In genomic region chr11:34757026-34757451, GRCh38 we compare ENCODE assay signal across 23 cellular contexts.
A peak's percentile ranks its signal among the peaks of the same experiment; 100 is the strongest.
DNase-seq lines count a peak whose midpoint lies in the region; ATAC-seq, FAIRE-seq and TF ChIP-seq lines count a peak whose summit lies in the region.
"Had no signal": no experiment of that assay in that cellular context is flagged by ENCODE, and none has a peak within 500 bp of the region (broad histone marks: within the 10 kb centered on the region; RNA-seq: fewer than 3 reads in every experiment).

No MANE protein-coding gene starts in this region.

- H3K27ac ChIP-seq in RWPE2 (ENCODE audit: poor library complexity, severe bottlenecking) (peak overlapping the region; percentile 68), esophagus muscularis mucosa (replicated peaks in 1 of 4) (no peak overlapping the region), pancreas (no peak overlapping the region)
- H3K27ac ChIP-seq: left ventricle myocardium inferior, testis had no signal

- peak; percentile 9 for DNase-seq in HT1080 (ENCODE audit: low read depth)
- DNase-seq in RWPE2 (ENCODE audit: low spot score), result no peak
- peak; percentile 39 for DNase-seq in esophagus muscularis mucosa (ENCODE audit: extremely low spot score)
- DNase-seq in pancreas, result no peak
- DNase-seq in globus pallidus (ENCODE audit: low spot score), result no peak
- no peak for DNase-seq in Calu3
- no peak for DNase-seq in hepatic stellate cell (ENCODE audit: low spot score)
- no peak for DNase-seq in effector CD8-positive, alpha-beta T cell (lab: John Stamatoyannopoulos, UW)
- DNase-seq: activated CD4-positive, alpha-beta T cell treated with anti-CD3 and anti-CD28 coated beads for 36 hours; activated gamma-delta T cell; EL; hippocampal formation; left ventricle myocardium inferior; natural killer cell; NCI-H1417 treated with DMSO at 0.1 percent for 48 hours; NCI-H2107; OCI-M1; SHP77 treated with DMSO at 0.1 percent for 48 hours; stimulated activated CD4-positive, alpha-beta T cell treated with anti-CD3 and anti-CD28 coated beads, Interleukin-12 subunit alpha, Interleukin-12 subunit beta, amount 100 ng/mL, for 4 hours; stimulated activated naive CD4-positive, alpha-beta T cell treated with Interleukin-2 at 50 U/mL for 16 hours; testis had no signal

- H3K36me3 Mint-ChIP-seq in Calu3 (ENCODE audit: insufficient read depth, unreplicated experiment), result no peaks in the 10 kb centered on the region
- H3K36me3 Mint-ChIP-seq: IgD-negative memory B cell, natural killer cell had no signal

- H3K27me3 ChIP-seq in RWPE2 (ENCODE audit: insufficient read depth, poor library complexity, severe bottlenecking), result no peaks in the 10 kb centered on the region
- no peaks in the 10 kb centered on the region for H3K27me3 ChIP-seq in esophagus muscularis mucosa
- H3K27me3 ChIP-seq in pancreas, result no peaks in the 10 kb centered on the region
- H3K27me3 ChIP-seq: testis had no signal

- H3K4me1 ChIP-seq in RWPE2 (ENCODE audit: insufficient read depth, poor library complexity, severe bottlenecking) (peaks cover 18% of the 10 kb centered on the region), esophagus muscularis mucosa (no peaks in the 10 kb centered on the region), pancreas (no peaks in the 10 kb centered on the region)
- H3K4me1 ChIP-seq: HAP-1, left ventricle myocardium inferior, testis had no signal

- CTCF ChIA-PET in Calu3 (lab: Charles Lee), result no interaction called here

- peaks cover 2% of the 10 kb centered on the region for H3K9me3 ChIP-seq in RWPE2 (ENCODE audit: severe bottlenecking)
- H3K9me3 ChIP-seq in esophagus muscularis mucosa, result peaks cover 0 to 3% (median 0%) of the 10 kb centered on the region in 4 donors
- no peaks in the 10 kb centered on the region for H3K9me3 ChIP-seq in pancreas
- H3K9me3 ChIP-seq: HAP-1, testis had no signal

- no peaks in the 10 kb centered on the region for H3K9me3 Mint-ChIP-seq in Calu3 (ENCODE audit: low read depth, unreplicated experiment)
- H3K9me3 Mint-ChIP-seq: IgD-negative memory B cell, natural killer cell had no signal

- peaks cover 8% of the 10 kb centered on the region for H3K4me1 Mint-ChIP-seq in Calu3 (ENCODE audit: low read depth, unreplicated experiment)
- H3K4me1 Mint-ChIP-seq: activated CD4-positive, alpha-beta T cell treated with anti-CD3 and anti-CD28 coated beads for 36 hours; IgD-negative memory B cell; natural killer cell had no signal

- peak; percentile 92 for ATAC-seq in RWPE2 (ENCODE audit: low read depth)
- ATAC-seq in pancreas, result no peak
- ATAC-seq: activated CD4-positive, alpha-beta T cell treated with anti-CD3 and anti-CD28 coated beads for 36 hours; natural killer cell had no signal

- WGBS in esophagus muscularis mucosa, result 35% methylated on average over 1 of the region's 1 CpG
- WGBS in pancreas, 2 donors, result 34 to 67% methylated on average over 1 of the region's 1 CpG

- TF ChIP-seq POLR2A in esophagus muscularis mucosa (IDR thresholded peaks at IDR 0.05; ENCODE audit: low read depth), result no peak

- no peak for TF ChIP-seq EP300 in esophagus muscularis mucosa (IDR thresholded peaks at IDR 0.05)

- BruUV-seq in Calu3 (replicated peaks; lab: Mats Ljungman, UMichigan), result no TSS peak

- H3K36me3 ChIP-seq in RWPE2 (ENCODE audit: low read depth) (no peaks in the 10 kb centered on the region), esophagus muscularis mucosa (no peaks in the 10 kb centered on the region), pancreas (no peaks in the 10 kb centered on the region)
- H3K36me3 ChIP-seq: HAP-1, left ventricle myocardium inferior had no signal

- intact Hi-C loops in esophagus muscularis mucosa (cut with DNase I) (no loop called here), pancreas (cut with DNase I) (no loop called here), Calu3 (cut with micrococcal nuclease; ENCODE audit: unreplicated experiment) (no loop called here)

- no peak overlapping the region for H3K27ac Mint-ChIP-seq in Calu3 (ENCODE audit: unreplicated experiment)
- H3K27ac Mint-ChIP-seq: activated CD4-positive, alpha-beta T cell treated with anti-CD3 and anti-CD28 coated beads for 36 hours; IgD-negative memory B cell; natural killer cell had no signal

- H3K4me3 Mint-ChIP-seq in Calu3 (ENCODE audit: low read depth, unreplicated experiment), result no peak overlapping the region
- H3K4me3 Mint-ChIP-seq: activated CD4-positive, alpha-beta T cell treated with anti-CD3 and anti-CD28 coated beads for 36 hours; IgD-negative memory B cell; natural killer cell had no signal

- no peak for TF ChIP-seq CTCF in RWPE2 (IDR thresholded peaks at IDR 0.05; ENCODE audit: poor library complexity, severe bottlenecking)
- TF ChIP-seq CTCF in esophagus muscularis mucosa (IDR thresholded peaks at IDR 0.05), result no peak
- TF ChIP-seq CTCF in pancreas (IDR thresholded peaks at IDR 0.05), result no peak
- TF ChIP-seq CTCF in Calu3 (IDR thresholded peaks at IDR 0.05; ENCODE audit: unreplicated experiment), result no peak

- H3K27me3 Mint-ChIP-seq in Calu3 (ENCODE audit: unreplicated experiment), result no peaks in the 10 kb centered on the region

- no peak overlapping the region for H3K4me3 ChIP-seq in RWPE2 (ENCODE audit: severe bottlenecking)
- H3K4me3 ChIP-seq in esophagus muscularis mucosa, result no peak overlapping the region
- no peak overlapping the region for H3K4me3 ChIP-seq in pancreas
- H3K4me3 ChIP-seq: HAP-1, left ventricle myocardium inferior, testis had no signal

- peak; percentile 80 for FAIRE-seq in pancreas (lab: Jason Lieb, UNC)

Comparison
In these comparisons a context has a peak if more than half of its experiments do, and no peak if none do; other contexts are left out.
1. DNase-seq: peak in HT1080 (single experiment) and esophagus muscularis mucosa (single experiment); none in RWPE2 (single experiment), pancreas (0 of 6), globus pallidus (single experiment), Calu3 (single experiment), hepatic stellate cell (single experiment) and effector CD8-positive, alpha-beta T cell (single experiment).